In genomic region chr5:127839496-127840197, GRCh38 we compare ENCODE assay signal across 10 cellular contexts.
DNase-seq lines count a peak whose midpoint lies in the region; ATAC-seq and TF ChIP-seq lines count a peak whose summit lies in the region.
"Had no signal": no experiment of that assay in that cellular context is flagged by ENCODE, and none has a peak within 500 bp of the region (broad histone marks: within the 10 kb centered on the region; RNA-seq: fewer than 3 reads in every experiment).

No MANE protein-coding gene starts in this region.

- TF ChIP-seq CTCF in fibroblast of pulmonary artery (IDR thresholded peaks at IDR 0.05; ENCODE audit: low read length, missing control alignments) (no peak), dorsolateral prefrontal cortex (IDR thresholded peaks at IDR 0.05 in 54 of 56, conservative IDR thresholded peaks at IDR 0.05 in 2 of 56; ENCODE audit: low read depth in 1 of 56, partially characterized antibody in 56 of 56) (no peak), PC-9 (conservative IDR thresholded peaks at IDR 0.05) (no peak), ovary (IDR thresholded peaks at IDR 0.05) (no peak)

- peak; percentile 59 for ATAC-seq in GM18861 (IDR thresholded peaks at IDR 0.05; ENCODE audit: unreplicated experiment)
- peak; percentile 56 for ATAC-seq in GM21619 (IDR thresholded peaks at IDR 0.05; ENCODE audit: unreplicated experiment)
- ATAC-seq in HG03378 (IDR thresholded peaks at IDR 0.05; ENCODE audit: unreplicated experiment), result peak; percentile 59
- ATAC-seq: effector memory CD8-positive, alpha-beta T cell had no signal

- no TSS peak for BruUV-seq in PC-9 (replicated peaks; lab: Mats Ljungman, UMichigan)

- intact Hi-C loops in dorsolateral prefrontal cortex (cut with DNase I) (loop anchor here in 1 of 2 donors (10.0 kb wide), 1 partner anchor 355 kb away; no protein-coding TSS in a partner anchor), PC-9 (cut with micrococcal nuclease; ENCODE audit: unreplicated experiment) (loop anchor here (2.0 kb wide), 1 partner anchor 53 kb away; no protein-coding TSS in a partner anchor), ovary (cut with DNase I) (no loop called here)

- DNase-seq in fibroblast of pulmonary artery (ENCODE audit: low read depth) (peak; percentile 55), DMS153 (lab: John Stamatoyannopoulos, UW) (no peak), dorsolateral prefrontal cortex (no peak), PC-9 (no peak), ovary (no peak)
- DNase-seq: effector memory CD8-positive, alpha-beta T cell; stimulated activated CD4-positive, alpha-beta T cell treated with anti-CD3 and anti-CD28 coated beads, Interleukin-15, amount 100 ng/mL, for 24 hours had no signal

- H3K36me3 ChIP-seq in PC-9 (ENCODE audit: low read depth), result no peaks in the 10 kb centered on the region
- no peaks in the 10 kb centered on the region for H3K36me3 ChIP-seq in ovary

- no peak for TF ChIP-seq POLR2A in ovary (IDR thresholded peaks at IDR 0.05)

- no peaks in the 10 kb centered on the region for H3K79me2 ChIP-seq in PC-9 (ENCODE audit: low read depth)

- CTCF ChIA-PET in PC-9 (lab: Charles Lee), result no interaction called here

- no peaks in the 10 kb centered on the region for H3F3A ChIP-seq in PC-9 (ENCODE audit: insufficient read depth, low read depth)

- no peak overlapping the region for H3K4me2 ChIP-seq in PC-9

- H3K9me3 ChIP-seq in PC-9 (ENCODE audit: insufficient read depth, low read depth), result no peaks in the 10 kb centered on the region
- no peaks in the 10 kb centered on the region for H3K9me3 ChIP-seq in ovary

- peaks cover 5% of the 10 kb centered on the region; the same call in 1 of the 2 replicates for H3K4me1 ChIP-seq in PC-9 (replicated peaks; ENCODE audit: insufficient read depth)
- H3K4me1 ChIP-seq in ovary (ENCODE audit: insufficient read depth), result peaks cover 2% of the 10 kb centered on the region

- H2AFZ ChIP-seq in PC-9, result no peak overlapping the region

- no peaks in the 10 kb centered on the region for H4K20me1 ChIP-seq in PC-9 (ENCODE audit: insufficient read depth)

- H3K4me3 ChIP-seq in fibroblast of pulmonary artery (replicated peaks; ENCODE audit: low read depth, low read length), result no peak overlapping the region
- no peak overlapping the region for H3K4me3 ChIP-seq in dorsolateral prefrontal cortex
- H3K4me3 ChIP-seq in PC-9, result no peak overlapping the region
- no peak overlapping the region for H3K4me3 ChIP-seq in ovary

- no peak overlapping the region for H3K27ac ChIP-seq in dorsolateral prefrontal cortex
- no peak overlapping the region for H3K27ac ChIP-seq in PC-9
- no peak overlapping the region for H3K27ac ChIP-seq in ovary

- no peaks in the 10 kb centered on the region for H3K9me2 ChIP-seq in PC-9 (ENCODE audit: insufficient read depth)

- TF ChIP-seq EP300 in ovary (IDR thresholded peaks at IDR 0.05), result no peak

- WGBS in ovary, 3 donors, result 86 to 90% (median 87%) methylated on average over 2 of the region's 2 CpGs

- H3K27me3 ChIP-seq in dorsolateral prefrontal cortex (no peaks in the 10 kb centered on the region), PC-9 (ENCODE audit: insufficient read depth, low read depth) (no peaks in the 10 kb centered on the region), ovary (no peaks in the 10 kb centered on the region)

- POLR2A ChIA-PET in PC-9 (lab: Charles Lee; ENCODE audit: unreplicated experiment), result no interaction called here
